In genomic region chr1:222618880-222619321, GRCh38 we compare ENCODE assay signal across 8 cellular contexts. TPM values are rescaled to one million over a fixed set of nuclear protein-coding genes. Genes with fewer than 3 reads are reported as not detected.
DNase-seq lines count a peak whose midpoint lies in the region; ATAC-seq and TF ChIP-seq lines count a peak whose summit lies in the region.

No MANE protein-coding gene starts in this region.

- peak overlapping the region in 4 of 7 donors; percentile 34 to 81 (median 68) for H3K27ac Mint-ChIP-seq in CD14-positive monocyte
- H3K27ac Mint-ChIP-seq in HFFc6 = peak overlapping the region; percentile 66
- H3K27ac Mint-ChIP-seq in memory B cell = peak overlapping the region; percentile 92

- H3K9me3 Mint-ChIP-seq in CD14-positive monocyte (peaks cover 0 to 2% (median 0%) of the 10 kb centered on the region in 7 donors), HFFc6 (no peaks in the 10 kb centered on the region), memory B cell (no peaks in the 10 kb centered on the region)

- H3K4me1 ChIP-seq in ectodermal cell (ENCODE audit: control insufficient read depth, insufficient read depth, low read length) (peaks cover 11% of the 10 kb centered on the region), tibial nerve (peaks cover 0 to 29% (median 4%) of the 10 kb centered on the region in 4 donors)

- peak overlapping the region; percentile 86 for H3K4me3 ChIP-seq in ectodermal cell (ENCODE audit: insufficient read depth, low read depth, low read length)
- peak overlapping the region; percentile 75 to 100 (median 99) for H3K4me3 ChIP-seq in tibial nerve

- no peak overlapping the region for H3K27ac ChIP-seq in ectodermal cell (ENCODE audit: insufficient read depth, low read depth, low read length, poor library complexity, severe bottlenecking)
- H3K27ac ChIP-seq in tibial nerve = peak overlapping the region in 3 of 4 donors; percentile 86 to 93 (median 92)

- intact Hi-C loops in CD14-positive monocyte (cut with micrococcal nuclease) = no loop called here

- no peaks in the 10 kb centered on the region for H3K9me3 ChIP-seq in ectodermal cell (ENCODE audit: control insufficient read depth, low read length)
- H3K9me3 ChIP-seq in tibial nerve = no peaks in the 10 kb centered on the region

- peaks cover 17% of the 10 kb centered on the region for H3K27me3 ChIP-seq in ectodermal cell (ENCODE audit: control insufficient read depth, insufficient read depth, low read length, poor library complexity, severe bottlenecking)
- peaks cover 0 to 4% of the 10 kb centered on the region in 2 donors for H3K27me3 ChIP-seq in tibial nerve

- peaks cover 26 to 29% of the 10 kb centered on the region in 2 donors for H3K36me3 Mint-ChIP-seq in CD14-positive monocyte
- H3K36me3 Mint-ChIP-seq in HFFc6 (ENCODE audit: low read depth) = peaks cover 5% of the 10 kb centered on the region
- peaks cover 12% of the 10 kb centered on the region for H3K36me3 Mint-ChIP-seq in memory B cell

- TF ChIP-seq POLR2A in tibial nerve (IDR thresholded peaks at IDR 0.05) = no peak

- WGBS in ectodermal cell, 2 experiments = 9 to 12% methylated on average over 17 of the region's 17 CpGs
- 11 to 14% methylated on average over 17 of the region's 17 CpGs for WGBS in tibial nerve, 2 donors

- H3K27me3 Mint-ChIP-seq in CD14-positive monocyte (ENCODE audit: low read depth in 3 of 3) (peaks cover 4 to 14% (median 9%) of the 10 kb centered on the region in 3 donors), HFFc6 (ENCODE audit: insufficient read depth) (peaks cover 2% of the 10 kb centered on the region; the same call in 1 of the 2 replicates), memory B cell (peaks cover 2% of the 10 kb centered on the region)

- TF ChIP-seq CTCF in CD14-positive monocyte (IDR thresholded peaks at IDR 0.05) = no peak
- no peak for TF ChIP-seq CTCF in HFFc6 (IDR thresholded peaks at IDR 0.05)
- no peak for TF ChIP-seq CTCF in tibial nerve (IDR thresholded peaks at IDR 0.05)

- ATAC-seq in memory B cell (ENCODE audit: low read depth) (no peak), GM18502 (IDR thresholded peaks at IDR 0.05; ENCODE audit: poor library complexity, unreplicated experiment) (no peak), GM18519 (IDR thresholded peaks at IDR 0.05; ENCODE audit: low FRiP score, unreplicated experiment) (no peak)

- H3K4me3 Mint-ChIP-seq in CD14-positive monocyte (peak overlapping the region; percentile 87 to 92), HFFc6 (peak overlapping the region; percentile 94), memory B cell (peak overlapping the region; percentile 83)

- H3K4me1 Mint-ChIP-seq in CD14-positive monocyte (peaks cover 21% of the 10 kb centered on the region), HFFc6 (ENCODE audit: low read depth) (peaks cover 32% of the 10 kb centered on the region), memory B cell (peaks cover 21% of the 10 kb centered on the region)

- no peak for TF ChIP-seq EP300 in tibial nerve (IDR thresholded peaks at IDR 0.05)

- DNase-seq in CD14-positive monocyte (ENCODE audit: low spot score) (no peak), HFFc6 (peak; percentile 5), SW480 (ENCODE audit: low spot score) (peak; percentile 25), memory B cell (ENCODE audit: low spot score in 2 of 2) (no peak), tibial nerve (ENCODE audit: low spot score in 2 of 2) (peak in 1 of 2 donors; percentile 8)

- H3K36me3 ChIP-seq in ectodermal cell (ENCODE audit: control insufficient read depth, insufficient read depth, low read length) (peaks cover 3% of the 10 kb centered on the region), tibial nerve (peaks cover 0 to 21% (median 0%) of the 10 kb centered on the region in 3 donors)

RNA-seq across cellular contexts. Expression of gene MIA3, which starts 1.0 kb away (rescaled TPM):
- 10 to 100 TPM; 19.8 to 37.1 TPM for polyA plus RNA-seq in CD14-positive monocyte
- 10 to 100 TPM; 55.6 to 68.3 (median 62.1) TPM for total RNA-seq in HFFc6 (2021; fragmentation: NEBNext Ultra II Directional; extraction: Animal tissue kit (Norgen Biotek cat#: 25700))
- 60.7 TPM for polyA plus RNA-seq in ectodermal cell (2013, experiment 1 of 4)
- 58.4 TPM for polyA plus RNA-seq in ectodermal cell (2013, experiment 2 of 4)
- 41.5 TPM for polyA plus RNA-seq in ectodermal cell (2013, experiment 3 of 4)
- polyA plus RNA-seq in ectodermal cell (2013, experiment 4 of 4) = 50.9 TPM
- 10 to 100 TPM; 30.4 to 91.5 (median 61.0) TPM for total RNA-seq in tibial nerve

RNA-seq across cellular contexts. Expression of gene TAF1A, which starts 29.2 kb away (rescaled TPM):
- polyA plus RNA-seq in CD14-positive monocyte = 1 to 10 TPM; 1.3 to 2.5 TPM
- 1 to 10 TPM; 5.3 to 7.1 (median 5.9) TPM for total RNA-seq in HFFc6 (2021; fragmentation: NEBNext Ultra II Directional; extraction: Animal tissue kit (Norgen Biotek cat#: 25700))
- polyA plus RNA-seq in ectodermal cell (2013, experiment 1 of 4) = 21.6 TPM
- polyA plus RNA-seq in ectodermal cell (2013, experiment 2 of 4) = 21.5 TPM
- polyA plus RNA-seq in ectodermal cell (2013, experiment 3 of 4) = 17.9 TPM
- polyA plus RNA-seq in ectodermal cell (2013, experiment 4 of 4) = 22.1 TPM
- 10 to 100 TPM in 1 of 4 donors, 1 to 10 TPM in 3; 3.9 to 14.4 (median 8.0) TPM for total RNA-seq in tibial nerve

Comparison
In these comparisons a context has a peak if more than half of its experiments do, and no peak if none do; other contexts are left out.
1. DNase-seq: peak in HFFc6 (single experiment) and SW480 (single experiment); none in CD14-positive monocyte (single experiment) and memory B cell (0 of 2).
2. Peak in every context shown above with its lines, with median percentiles within 50 percentile points of each other: H3K27ac Mint-ChIP-seq and H3K4me3 Mint-ChIP-seq.